8 cellular contexts compared by ENCODE assay signal in the genomic region with DNA sequence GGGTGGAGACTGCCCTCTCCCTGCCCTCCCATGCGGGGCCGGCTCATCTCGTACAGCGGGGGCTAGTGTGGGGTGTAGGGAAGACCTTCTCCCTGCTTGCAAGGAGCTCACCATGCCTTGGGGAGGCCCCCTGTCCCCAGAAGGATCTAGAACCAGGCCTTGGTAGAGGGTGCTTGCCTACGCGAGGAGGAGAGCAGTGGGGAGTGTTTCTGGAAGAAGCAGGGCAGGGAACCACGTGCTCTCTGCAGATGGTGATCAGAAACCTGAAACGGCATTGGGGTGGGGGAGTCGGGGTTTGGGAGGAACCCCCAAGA. TPM values are rescaled to one million over a fixed set of nuclear protein-coding genes. Genes with fewer than 3 reads are reported as not detected.
DNase-seq lines count a peak whose midpoint lies in the region; ATAC-seq and TF ChIP-seq lines count a peak whose summit lies in the region.

No MANE protein-coding gene starts in this region.

- H3K9me3 Mint-ChIP-seq in osteocyte (ENCODE audit: unreplicated experiment) = no peaks in the 10 kb centered on the region

- peak overlapping the region; percentile 83 for H3K4me3 Mint-ChIP-seq in osteocyte (ENCODE audit: unreplicated experiment)

- peaks cover 2% of the 10 kb centered on the region for H3K36me3 Mint-ChIP-seq in osteocyte (ENCODE audit: unreplicated experiment)

- H3K36me3 ChIP-seq in BLaER1 (peaks cover 44% of the 10 kb centered on the region), NT2/D1 (ENCODE audit: insufficient read depth, insufficient read length, low read length) (no peaks in the 10 kb centered on the region)
- peaks cover 16% of the 10 kb centered on the region for H3K36me3 ChIP-seq in effector memory CD4-positive, alpha-beta T cell (ENCODE audit: control insufficient read depth, insufficient read depth, low read length)

- H3K4me3 ChIP-seq in BLaER1 (peak overlapping the region; percentile 94), NT2/D1 (ENCODE audit: insufficient read length, low read depth) (no peak overlapping the region)
- peak overlapping the region; percentile 17 for H3K4me3 ChIP-seq in effector memory CD4-positive, alpha-beta T cell (ENCODE audit: insufficient read depth, low read depth, low read length, poor library complexity, severe bottlenecking)

- DNase-seq in NT2/D1 (ENCODE audit: low read depth, low spot score) (no peak), osteocyte (ENCODE audit: extremely low spot score, unreplicated experiment) (no peak), NCI-H82 treated with DMSO at 0.1 percent for 48 hours (lab: John Stamatoyannopoulos, UW; ENCODE audit: unreplicated experiment) (no peak)
- no peak for DNase-seq in effector memory CD4-positive, alpha-beta T cell

- H3K4me1 ChIP-seq in BLaER1 (peaks cover 84% of the 10 kb centered on the region), NT2/D1 (ENCODE audit: insufficient read depth, insufficient read length) (peaks cover 57% of the 10 kb centered on the region)
- H3K4me1 ChIP-seq in effector memory CD4-positive, alpha-beta T cell (ENCODE audit: control insufficient read depth, insufficient read depth, low read length, poor library complexity, severe bottlenecking) = peaks cover 28% of the 10 kb centered on the region

- H4K20me1 ChIP-seq in BLaER1 = peaks cover 71% of the 10 kb centered on the region

- H3K9me3 ChIP-seq in BLaER1 = no peaks in the 10 kb centered on the region
- no peaks in the 10 kb centered on the region for H3K9me3 ChIP-seq in NT2/D1 (ENCODE audit: insufficient read depth, low read length)
- H3K9me3 ChIP-seq in effector memory CD4-positive, alpha-beta T cell (ENCODE audit: control insufficient read depth, low read length) = no peaks in the 10 kb centered on the region

- H3K4me2 ChIP-seq in BLaER1 = peak overlapping the region; percentile 97

- no peaks in the 10 kb centered on the region for H3K27me3 ChIP-seq in BLaER1
- H3K27me3 ChIP-seq in NT2/D1 (ENCODE audit: insufficient read depth, insufficient read length) = peaks cover 19% of the 10 kb centered on the region
- no peaks in the 10 kb centered on the region for H3K27me3 ChIP-seq in effector memory CD4-positive, alpha-beta T cell (replicated peaks; ENCODE audit: control insufficient read depth, insufficient read depth, low read length, poor library complexity, severe bottlenecking)

- H3K9ac ChIP-seq in BLaER1 (peak overlapping the region; percentile 91), NT2/D1 (ENCODE audit: insufficient read length, low read depth) (peak overlapping the region; percentile 29)

- no peaks in the 10 kb centered on the region for H3K27me3 Mint-ChIP-seq in osteocyte (ENCODE audit: unreplicated experiment)

- H3K27ac ChIP-seq in BLaER1 = peak overlapping the region; percentile 92
- H3K27ac ChIP-seq in effector memory CD4-positive, alpha-beta T cell (ENCODE audit: insufficient read depth, low read length, poor library complexity, severe bottlenecking) = peak overlapping the region; percentile 85

- ATAC-seq in HG02938 (IDR thresholded peaks at IDR 0.05; ENCODE audit: unreplicated experiment) = no peak
- ATAC-seq in HG02840 (IDR thresholded peaks at IDR 0.05; ENCODE audit: low FRiP score, unreplicated experiment) = no peak
- no peak for ATAC-seq in HG02759 (IDR thresholded peaks at IDR 0.05; ENCODE audit: unreplicated experiment)

- H3K4me1 Mint-ChIP-seq in osteocyte (ENCODE audit: unreplicated experiment) = peaks cover 56% of the 10 kb centered on the region

- no peak for TF ChIP-seq CTCF in osteocyte (IDR thresholded peaks at IDR 0.05)

- H3K27ac Mint-ChIP-seq in osteocyte (ENCODE audit: unreplicated experiment) = peak overlapping the region; percentile 97

RNA-seq across cellular contexts. Expression of gene MAFK, which starts 2.7 kb away (rescaled TPM):
- 19.9 and 23.0 TPM in 2 replicates for total RNA-seq in osteocyte

RNA-seq across cellular contexts. Expression of gene TMEM184A, which starts 22.8 kb away (rescaled TPM):
- 0.27 and 0.29 TPM in 2 replicates for total RNA-seq in osteocyte

RNA-seq across cellular contexts. Expression of gene INTS1, which starts 29.0 kb away (rescaled TPM):
- total RNA-seq in osteocyte = 111 and 121 TPM in 2 replicates

RNA-seq across cellular contexts. Expression of gene PSMG3, which starts 36.6 kb away (rescaled TPM):
- total RNA-seq in osteocyte = 25.6 and 28.9 TPM in 2 replicates
